20 cellular contexts compared by ENCODE assay signal in the genomic region with DNA sequence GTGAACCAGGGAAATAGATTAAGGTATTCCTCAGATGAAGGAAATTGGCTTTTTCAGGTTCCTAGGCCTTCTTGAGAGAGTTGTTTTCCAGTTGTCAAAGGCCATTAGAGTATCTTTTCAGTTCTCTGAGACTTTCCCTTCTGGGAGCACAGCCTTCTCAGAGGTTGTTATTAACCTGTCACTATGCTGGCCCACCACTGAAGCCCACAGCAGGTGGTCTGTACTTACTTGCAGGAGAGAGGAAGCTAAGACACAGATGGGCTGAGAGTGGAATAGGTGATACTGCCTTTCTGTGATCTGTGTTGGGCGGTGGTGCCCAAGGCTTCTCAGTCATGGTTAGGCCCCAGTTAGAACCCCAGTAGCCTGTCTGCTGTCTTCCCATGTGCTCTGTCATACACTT. TPM values are rescaled to one million over a fixed set of nuclear protein-coding genes. Genes with fewer than 3 reads are reported as not detected.
DNase-seq lines count a peak whose midpoint lies in the region; ATAC-seq and TF ChIP-seq lines count a peak whose summit lies in the region.
"Had no signal": no experiment of that assay in that cellular context is flagged by ENCODE, and none has a peak within 500 bp of the region (broad histone marks: within the 10 kb centered on the region; RNA-seq: fewer than 3 reads in every experiment).

No MANE protein-coding gene starts in this region.

- no peaks in the 10 kb centered on the region for H3K9me3 ChIP-seq in endodermal cell (ENCODE audit: control insufficient read depth, low read length)
- H3K9me3 ChIP-seq: BE2C had no signal

- no peaks in the 10 kb centered on the region for H3K4me1 ChIP-seq in endodermal cell (ENCODE audit: control insufficient read depth, insufficient read depth, low read length)
- H3K4me1 ChIP-seq: BE2C had no signal

- no peak overlapping the region for H3K4me3 ChIP-seq in endodermal cell (ENCODE audit: low read length)
- H3K4me3 ChIP-seq: GM12878, GM23248 had no signal

- H3K36me3 ChIP-seq in endodermal cell (ENCODE audit: control insufficient read depth, insufficient read depth, low read length) = peaks cover 73% of the 10 kb centered on the region

- H3K36me3 Mint-ChIP-seq in activated T-cell treated with anti-CD3 and anti-CD28 coated beads, Interleukin-2, amount 50 U/mL, for 24 hours (ENCODE audit: low read depth) = peaks cover 77% of the 10 kb centered on the region
- peaks cover 59% of the 10 kb centered on the region for H3K36me3 Mint-ChIP-seq in endodermal cell (ENCODE audit: low read depth)

- peak overlapping the region; percentile 1 for H3K27ac Mint-ChIP-seq in activated T-cell treated with anti-CD3 and anti-CD28 coated beads, Interleukin-2, amount 50 U/mL, for 24 hours
- H3K27ac Mint-ChIP-seq in endodermal cell = no peak overlapping the region
- peak overlapping the region; percentile 3 to 74 for H3K27ac Mint-ChIP-seq in stimulated activated naive CD8-positive, alpha-beta T cell treated with anti-CD3 and anti-CD28 coated beads, Interleukin-15, amount 100 ng/mL, for 72 hours
- H3K27ac Mint-ChIP-seq: CD4-positive, CD25-positive, alpha-beta regulatory T cell had no signal

- DNase-seq in activated T-cell treated with anti-CD3 and anti-CD28 coated beads, Interleukin-2, amount 50 U/mL, for 24 hours = no peak
- no peak for DNase-seq in activated T-cell treated with anti-CD3 and anti-CD28 coated beads, Interleukin-2, amount 50 U/mL, for 48 hours
- DNase-seq in endodermal cell (peak; percentile 67), hippocampal formation (lab: John Stamatoyannopoulos, UW) (no peak), A172 (ENCODE audit: low spot score) (no peak)
- DNase-seq in stimulated activated naive CD8-positive, alpha-beta T cell treated with anti-CD3 and anti-CD28 coated beads, Interleukin-15, amount 100 ng/mL, for 72 hours = no peak
- DNase-seq: ACHN; BE2C; C1 segment of cervical spinal cord; CD4-positive, CD25-positive, alpha-beta regulatory T cell; CD8-positive, alpha-beta memory T cell; COR-L47; DMS 273 treated with DMSO at 0.1 percent for 48 hours; DMS53; DND-41; EL; GM23248; HCEC 1CT had no signal

- no peak for ATAC-seq in stimulated activated naive CD8-positive, alpha-beta T cell treated with anti-CD3 and anti-CD28 coated beads, Interleukin-15, amount 100 ng/mL, for 72 hours
- ATAC-seq: GM12878 had no signal

- H3K4me3 Mint-ChIP-seq in activated T-cell treated with anti-CD3 and anti-CD28 coated beads, Interleukin-2, amount 50 U/mL, for 24 hours = no peak overlapping the region
- no peak overlapping the region for H3K4me3 Mint-ChIP-seq in endodermal cell
- H3K4me3 Mint-ChIP-seq in stimulated activated naive CD8-positive, alpha-beta T cell treated with anti-CD3 and anti-CD28 coated beads, Interleukin-15, amount 100 ng/mL, for 72 hours = no peak overlapping the region
- H3K4me3 Mint-ChIP-seq: CD4-positive, CD25-positive, alpha-beta regulatory T cell; CD8-positive, alpha-beta memory T cell had no signal

- no peak overlapping the region for H3K27ac ChIP-seq in endodermal cell (ENCODE audit: low read depth, low read length)
- H3K27ac ChIP-seq: GM23248 had no signal

- no peak overlapping the region for H3K9ac ChIP-seq in endodermal cell (ENCODE audit: extremely low read depth, low read length, poor library complexity, severe bottlenecking)
- H3K9ac ChIP-seq: GM23248 had no signal

- WGBS in endodermal cell (ENCODE audit: insufficient coverage in 1 of 2, insufficient read length in 1 of 2), 2 experiments = 90 to 97% methylated on average over 1 of the region's 1 CpG

- no peak for TF ChIP-seq CTCF in endodermal cell (conservative IDR thresholded peaks at IDR 0.05)

- no peaks in the 10 kb centered on the region for H3K9me3 Mint-ChIP-seq in activated T-cell treated with anti-CD3 and anti-CD28 coated beads, Interleukin-2, amount 50 U/mL, for 24 hours
- no peaks in the 10 kb centered on the region for H3K9me3 Mint-ChIP-seq in endodermal cell
- no peaks in the 10 kb centered on the region for H3K9me3 Mint-ChIP-seq in stimulated activated naive CD8-positive, alpha-beta T cell treated with anti-CD3 and anti-CD28 coated beads, Interleukin-15, amount 100 ng/mL, for 72 hours
- H3K9me3 Mint-ChIP-seq: CD4-positive, CD25-positive, alpha-beta regulatory T cell; CD8-positive, alpha-beta memory T cell had no signal

- H3K27me3 Mint-ChIP-seq in activated T-cell treated with anti-CD3 and anti-CD28 coated beads, Interleukin-2, amount 50 U/mL, for 24 hours = no peaks in the 10 kb centered on the region
- H3K27me3 Mint-ChIP-seq in endodermal cell (ENCODE audit: insufficient read depth) = no peaks in the 10 kb centered on the region
- H3K27me3 Mint-ChIP-seq in stimulated activated naive CD8-positive, alpha-beta T cell treated with anti-CD3 and anti-CD28 coated beads, Interleukin-15, amount 100 ng/mL, for 72 hours = no peaks in the 10 kb centered on the region
- H3K27me3 Mint-ChIP-seq: CD4-positive, CD25-positive, alpha-beta regulatory T cell; CD8-positive, alpha-beta memory T cell had no signal

- peaks cover 8% of the 10 kb centered on the region for H3K4me1 Mint-ChIP-seq in activated T-cell treated with anti-CD3 and anti-CD28 coated beads, Interleukin-2, amount 50 U/mL, for 24 hours (ENCODE audit: low read depth)
- H3K4me1 Mint-ChIP-seq in endodermal cell = peaks cover 4% of the 10 kb centered on the region
- H3K4me1 Mint-ChIP-seq in stimulated activated naive CD8-positive, alpha-beta T cell treated with anti-CD3 and anti-CD28 coated beads, Interleukin-15, amount 100 ng/mL, for 72 hours = peaks cover 8% of the 10 kb centered on the region
- H3K4me1 Mint-ChIP-seq: CD8-positive, alpha-beta memory T cell had no signal

- H3K27me3 ChIP-seq in endodermal cell (ENCODE audit: control insufficient read depth, insufficient read depth, low read length, poor library complexity, severe bottlenecking) = no peaks in the 10 kb centered on the region
- H3K27me3 ChIP-seq: BE2C had no signal

RNA-seq across cellular contexts. Expression of a gene that starts 22.8 kb away (rescaled TPM):
- total RNA-seq in endodermal cell = 1 to 10 TPM; 2.2 to 8.0 TPM
- 22.3 TPM for polyA plus RNA-seq in endodermal cell (2013, experiment 1 of 2)
- 17.7 TPM for polyA plus RNA-seq in endodermal cell (2013, experiment 2 of 2)
- 4.8 and 5.7 TPM in 2 replicates for total RNA-seq in A172 (2014; rRNA removed; shearing (Covaris generic))
- total RNA-seq: CD4-positive, CD25-positive, alpha-beta regulatory T cell; HT-29 had no signal
- polyA plus RNA-seq: CD8-positive, alpha-beta memory T cell had no signal

RNA-seq across cellular contexts. Expression of a gene that starts 45.8 kb away (rescaled TPM):
- total RNA-seq in endodermal cell = 10 to 100 TPM; 26.9 to 27.2 TPM
- polyA plus RNA-seq in endodermal cell (2013, experiment 1 of 2) = 22.1 TPM
- 19.6 TPM for polyA plus RNA-seq in endodermal cell (2013, experiment 2 of 2)
- total RNA-seq in A172 (2014; rRNA removed; shearing (Covaris generic)) = 10.7 and 11.0 TPM in 2 replicates
